Comparison of ENCODE assay signal across 22 cellular contexts in the genomic region with DNA sequence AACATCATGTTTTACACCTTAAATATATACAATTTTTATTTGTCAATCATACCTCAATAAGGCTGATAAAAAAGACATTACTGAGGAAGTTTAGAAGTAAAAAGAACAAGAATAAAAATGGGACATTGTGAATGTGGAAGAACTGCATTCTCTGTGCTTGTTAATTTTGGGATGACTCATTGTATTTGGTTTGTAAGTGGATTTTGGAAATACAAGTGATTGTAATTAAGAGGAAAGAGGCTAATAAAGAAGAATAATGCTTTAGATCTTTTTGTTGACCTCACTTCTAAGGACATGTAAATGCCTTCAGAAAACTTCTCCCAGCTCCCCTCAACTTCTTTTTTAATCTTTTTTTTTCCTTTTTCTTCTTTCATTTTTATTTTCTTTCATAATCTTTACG.
"Had no signal": no experiment of that assay in that cellular context is flagged by ENCODE, and none has a peak within 500 bp of the region (broad histone marks: within the 10 kb centered on the region; RNA-seq: fewer than 3 reads in every experiment).

No MANE protein-coding gene starts in this region.

- H3K36me3 ChIP-seq: cardiac muscle cell, left lung, pancreas, thyroid gland had no signal

- H3K4me1 ChIP-seq: foreskin keratinocyte, left lung, pancreas had no signal

- H3K4me3 ChIP-seq: cardiac muscle cell, left lung, lung, pancreas, thyroid gland had no signal

- H3K27me3 Mint-ChIP-seq: activated CD4-positive, alpha-beta memory T cell treated with anti-CD3 and anti-CD28 coated beads, Interleukin-2, amount 10 ng/mL, durations not matched to agents 7 days and 5 days; activated CD4-positive, alpha-beta T cell treated with anti-CD3 and anti-CD28 coated beads, Interleukin-2, amount 10 ng/mL, durations not matched to agents 24 days and 14 days; activated CD8-positive, alpha-beta memory T cell treated with anti-CD3 and anti-CD28 coated beads, Interleukin-2, amount 10 ng/mL, durations not matched to agents 7 days and 5 days; activated naive CD4-positive, alpha-beta T cell treated with anti-CD3 and anti-CD28 coated beads, Interleukin-2, amount 10 ng/mL, durations not matched to agents 7 days and 5 days; naive thymus-derived CD8-positive, alpha-beta T cell; stimulated activated naive CD8-positive, alpha-beta T cell treated with anti-CD3 and anti-CD28 coated beads, Interleukin-15, Interleukin-2, amounts not matched to agents 100 ng/mL and 50 ng/mL, for 24 hours; T-helper 17 cell had no signal

- H3K27ac Mint-ChIP-seq: activated CD4-positive, alpha-beta memory T cell treated with anti-CD3 and anti-CD28 coated beads, Interleukin-2, amount 10 ng/mL, durations not matched to agents 7 days and 5 days; activated CD4-positive, alpha-beta T cell treated with anti-CD3 and anti-CD28 coated beads, Interleukin-2, amount 10 ng/mL, durations not matched to agents 24 days and 14 days; activated CD8-positive, alpha-beta memory T cell treated with anti-CD3 and anti-CD28 coated beads, Interleukin-2, amount 10 ng/mL, durations not matched to agents 7 days and 5 days; activated naive CD4-positive, alpha-beta T cell treated with anti-CD3 and anti-CD28 coated beads, Interleukin-2, amount 10 ng/mL, durations not matched to agents 7 days and 5 days; naive thymus-derived CD8-positive, alpha-beta T cell; stimulated activated naive CD8-positive, alpha-beta T cell treated with anti-CD3 and anti-CD28 coated beads, Interleukin-15, Interleukin-2, amounts not matched to agents 100 ng/mL and 50 ng/mL, for 24 hours; T-helper 17 cell had no signal

- H3K9me3 ChIP-seq: left lung, pancreas, thyroid gland had no signal

- ATAC-seq: activated CD4-positive, CD25-positive, alpha-beta regulatory T cell treated with anti-CD3 and anti-CD28 coated beads, Interleukin-2, amount 50 U/mL, for 24 hours; activated CD8-positive, alpha-beta memory T cell treated with anti-CD3 and anti-CD28 coated beads, Interleukin-2, amount 10 ng/mL, durations not matched to agents 7 days and 5 days; foreskin keratinocyte; left lung; naive thymus-derived CD8-positive, alpha-beta T cell; pancreas; right cardiac atrium; T-helper 17 cell had no signal

- H3K27ac ChIP-seq: cardiac muscle cell, foreskin keratinocyte, left lung, pancreas, thyroid gland had no signal

- H3K36me3 Mint-ChIP-seq: activated CD8-positive, alpha-beta memory T cell treated with anti-CD3 and anti-CD28 coated beads, Interleukin-2, amount 10 ng/mL, durations not matched to agents 7 days and 5 days; activated naive CD4-positive, alpha-beta T cell treated with anti-CD3 and anti-CD28 coated beads, Interleukin-2, amount 10 ng/mL, durations not matched to agents 7 days and 5 days; mesothelial cell of epicardium; naive thymus-derived CD8-positive, alpha-beta T cell had no signal

- H3K27me3 ChIP-seq: cardiac muscle cell, foreskin keratinocyte, left lung, pancreas, thyroid gland had no signal

- H3K4me1 Mint-ChIP-seq: activated CD4-positive, alpha-beta memory T cell treated with anti-CD3 and anti-CD28 coated beads, Interleukin-2, amount 10 ng/mL, durations not matched to agents 7 days and 5 days; activated CD4-positive, alpha-beta T cell treated with anti-CD3 and anti-CD28 coated beads, Interleukin-2, amount 10 ng/mL, durations not matched to agents 24 days and 14 days; activated CD8-positive, alpha-beta memory T cell treated with anti-CD3 and anti-CD28 coated beads, Interleukin-2, amount 10 ng/mL, durations not matched to agents 7 days and 5 days; activated naive CD4-positive, alpha-beta T cell treated with anti-CD3 and anti-CD28 coated beads, Interleukin-2, amount 10 ng/mL, durations not matched to agents 7 days and 5 days; naive thymus-derived CD8-positive, alpha-beta T cell; T-helper 17 cell had no signal

- DNase-seq: activated CD4-positive, alpha-beta memory T cell treated with anti-CD3 and anti-CD28 coated beads, Interleukin-2, amount 10 ng/mL, durations not matched to agents 7 days and 5 days; activated CD4-positive, alpha-beta T cell treated with anti-CD3 and anti-CD28 coated beads, Interleukin-2, amount 10 ng/mL, durations not matched to agents 24 days and 14 days; activated CD8-positive, alpha-beta memory T cell treated with anti-CD3 and anti-CD28 coated beads, Interleukin-2, amount 10 ng/mL, durations not matched to agents 7 days and 5 days; activated effector memory CD4-positive, alpha-beta T cell treated with anti-CD3 and anti-CD28 coated beads, Interleukin-2, amount 50 U/mL, for 16 hours; activated naive CD4-positive, alpha-beta T cell treated with anti-CD3 and anti-CD28 coated beads, Interleukin-2, amount 10 ng/mL, durations not matched to agents 7 days and 5 days; activated T-cell treated with anti-CD3 and anti-CD28 coated beads for 4 hours; amygdala; foreskin keratinocyte; hippocampal formation; kidney glomerular epithelial cell; left lung; naive thymus-derived CD8-positive, alpha-beta T cell; pancreas; right cardiac atrium; substantia nigra; T-helper 17 cell; thyroid gland had no signal

- H3K9me3 Mint-ChIP-seq: activated CD4-positive, alpha-beta T cell treated with anti-CD3 and anti-CD28 coated beads, Interleukin-2, amount 10 ng/mL, durations not matched to agents 24 days and 14 days; activated naive CD4-positive, alpha-beta T cell treated with anti-CD3 and anti-CD28 coated beads, Interleukin-2, amount 10 ng/mL, durations not matched to agents 7 days and 5 days; mesothelial cell of epicardium; stimulated activated naive CD8-positive, alpha-beta T cell treated with anti-CD3 and anti-CD28 coated beads, Interleukin-15, Interleukin-2, amounts not matched to agents 100 ng/mL and 50 ng/mL, for 24 hours had no signal

- H3K4me3 Mint-ChIP-seq: activated CD4-positive, alpha-beta memory T cell treated with anti-CD3 and anti-CD28 coated beads, Interleukin-2, amount 10 ng/mL, durations not matched to agents 7 days and 5 days; activated CD4-positive, alpha-beta T cell treated with anti-CD3 and anti-CD28 coated beads, Interleukin-2, amount 10 ng/mL, durations not matched to agents 24 days and 14 days; activated CD8-positive, alpha-beta memory T cell treated with anti-CD3 and anti-CD28 coated beads, Interleukin-2, amount 10 ng/mL, durations not matched to agents 7 days and 5 days; activated naive CD4-positive, alpha-beta T cell treated with anti-CD3 and anti-CD28 coated beads, Interleukin-2, amount 10 ng/mL, durations not matched to agents 7 days and 5 days; mesothelial cell of epicardium; naive thymus-derived CD8-positive, alpha-beta T cell; stimulated activated naive CD8-positive, alpha-beta T cell treated with anti-CD3 and anti-CD28 coated beads, Interleukin-15, Interleukin-2, amounts not matched to agents 100 ng/mL and 50 ng/mL, for 24 hours; T-helper 17 cell had no signal

- FAIRE-seq: pancreas had no signal
